In the genomic region with DNA sequence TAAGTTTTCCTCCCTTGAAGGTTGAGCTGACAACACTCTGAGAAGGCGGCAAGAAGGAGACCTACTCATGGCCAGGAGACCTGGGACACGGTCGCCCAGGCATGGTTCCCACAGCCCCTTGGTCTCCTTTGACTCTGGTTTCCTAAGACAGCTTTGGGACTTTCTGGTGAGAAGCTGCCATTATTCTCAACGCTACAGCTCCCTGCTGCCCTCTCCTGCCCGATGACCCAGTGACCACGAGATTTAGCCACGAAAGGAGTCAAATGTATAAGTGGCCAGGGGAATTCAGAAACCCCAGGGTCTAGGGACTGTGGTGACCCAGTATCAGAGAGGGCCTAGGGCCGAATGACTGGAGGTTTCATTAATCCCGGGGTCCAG, we compare ENCODE assay signal across 8 cellular contexts. TPM values are rescaled to one million over a fixed set of nuclear protein-coding genes. Genes with fewer than 3 reads are reported as not detected.
DNase-seq lines count a peak whose midpoint lies in the region; ATAC-seq and TF ChIP-seq lines count a peak whose summit lies in the region.

No MANE protein-coding gene starts in this region.

- no peak for TF ChIP-seq POLR2A in prostate gland (IDR thresholded peaks at IDR 0.05)

- peak overlapping the region; percentile 60 for H2AFZ ChIP-seq in KMS-11 (ENCODE audit: low read depth)

- peaks cover 24% of the 10 kb centered on the region for H3K4me1 Mint-ChIP-seq in activated naive CD8-positive, alpha-beta T cell (ENCODE audit: low read depth)

- H3K4me3 ChIP-seq in GM12865 (ENCODE audit: low read depth, low read length): peak overlapping the region; percentile 72
- H3K4me3 ChIP-seq in KMS-11 (IDR thresholded peaks at IDR 0.05; ENCODE audit: insufficient read depth, low read depth, low read length): no peak overlapping the region
- peak overlapping the region; percentile 18 to 60 for H3K4me3 ChIP-seq in prostate gland

- H3K36me3 Mint-ChIP-seq in activated naive CD8-positive, alpha-beta T cell: peaks cover 6% of the 10 kb centered on the region

- H3K9me3 Mint-ChIP-seq in activated naive CD8-positive, alpha-beta T cell (ENCODE audit: low read depth): no peaks in the 10 kb centered on the region

- H3K9me3 ChIP-seq in prostate gland: no peaks in the 10 kb centered on the region

- H3K36me3 ChIP-seq in KMS-11 (ENCODE audit: insufficient read depth) (peaks cover 5% of the 10 kb centered on the region; the same call in 1 of the 2 replicates), prostate gland (no peaks in the 10 kb centered on the region)

- WGBS in prostate gland: 7% methylated on average over 9 of the region's 9 CpGs

- H3K27me3 ChIP-seq in KMS-11 (ENCODE audit: insufficient read depth, low read depth): no peaks in the 10 kb centered on the region
- H3K27me3 ChIP-seq in prostate gland (replicated peaks; ENCODE audit: insufficient read depth): no peaks in the 10 kb centered on the region

- peaks cover 20% of the 10 kb centered on the region for H3K79me2 ChIP-seq in KMS-11 (ENCODE audit: insufficient read depth, low read depth)

- peak overlapping the region; percentile 93 for H3K27ac ChIP-seq in KMS-11
- peak overlapping the region in 1 of 2 donors; percentile 28 for H3K27ac ChIP-seq in prostate gland

- DNase-seq in AG08396 (ENCODE audit: low spot score) (peak; percentile 74), GM12865 (ENCODE audit: low read depth) (peak; percentile 61), left ventricle myocardium superior (no peak), prostate gland (ENCODE audit: low spot score) (no peak), KG1 (lab: John Stamatoyannopoulos, UW) (no peak), NCI-H2029 treated with DMSO at 0.1 percent for 48 hours (lab: John Stamatoyannopoulos, UW) (no peak)

- H4K20me1 ChIP-seq in KMS-11 (ENCODE audit: insufficient read depth): no peaks in the 10 kb centered on the region

- peak; percentile 56 for ATAC-seq in left ventricle myocardium superior

- H3K27me3 Mint-ChIP-seq in activated naive CD8-positive, alpha-beta T cell: no peaks in the 10 kb centered on the region

- H3K4me1 ChIP-seq in KMS-11 (ENCODE audit: low read depth, poor library complexity, severe bottlenecking) (peaks cover 19% of the 10 kb centered on the region), prostate gland (replicated peaks) (no peaks in the 10 kb centered on the region)

- H3K9ac ChIP-seq in KMS-11: peak overlapping the region; percentile 100

- peak overlapping the region; percentile 80 for H3K4me2 ChIP-seq in KMS-11

- TF ChIP-seq CTCF in GM12865 (IDR thresholded peaks at IDR 0.05; ENCODE audit: insufficient read depth, low read depth, low read length, missing control alignments) (no peak), KMS-11 (conservative IDR thresholded peaks at IDR 0.05; ENCODE audit: low read depth, low read length) (no peak; the same call in 1 of the 2 replicates), prostate gland (IDR thresholded peaks at IDR 0.05) (peak in 2 of 4 experiments; percentile 30 to 42)

- H3K4me3 Mint-ChIP-seq in activated naive CD8-positive, alpha-beta T cell: peak overlapping the region; percentile 93

- intact Hi-C loops in left ventricle myocardium superior (cut with micrococcal nuclease) (no loop called here), prostate gland (cut with DNase I) (no loop called here)

- H3K27ac Mint-ChIP-seq in activated naive CD8-positive, alpha-beta T cell: peak overlapping the region; percentile 86

RNA-seq across cellular contexts. Expression of gene SDF2L1, which starts 0.7 kb away (rescaled TPM):
- total RNA-seq in left ventricle myocardium superior (17.9 TPM), prostate gland (10 to 100 TPM; 30.5 to 87.2 TPM)

RNA-seq across cellular contexts. Expression of gene CCDC116, which starts 8.8 kb away (rescaled TPM):
- total RNA-seq in left ventricle myocardium superior: not detected
- total RNA-seq in prostate gland: 1 to 10 TPM in 1 of 2 donors, under 1 TPM in 1; 0.27 to 3.1 TPM

RNA-seq across cellular contexts. Expression of gene YDJC, which starts 11.6 kb away (rescaled TPM):
- total RNA-seq in left ventricle myocardium superior: 4.9 TPM
- 10 to 100 TPM; 44.9 to 74.1 TPM for total RNA-seq in prostate gland

RNA-seq across cellular contexts. Expression of gene PPIL2, which starts 24.4 kb away (rescaled TPM):
- 25.7 TPM for total RNA-seq in left ventricle myocardium superior
- 10 to 100 TPM; 45.4 to 63.2 TPM for total RNA-seq in prostate gland

Comparison
In these comparisons a context has a peak if more than half of its experiments do, and no peak if none do; other contexts are left out.
1. DNase-seq: peak in AG08396 (single experiment) and GM12865 (single experiment); none in left ventricle myocardium superior (single experiment), prostate gland (single experiment), KG1 (single experiment) and NCI-H2029 treated with DMSO at 0.1 percent for 48 hours (single experiment).